In the genomic region with DNA sequence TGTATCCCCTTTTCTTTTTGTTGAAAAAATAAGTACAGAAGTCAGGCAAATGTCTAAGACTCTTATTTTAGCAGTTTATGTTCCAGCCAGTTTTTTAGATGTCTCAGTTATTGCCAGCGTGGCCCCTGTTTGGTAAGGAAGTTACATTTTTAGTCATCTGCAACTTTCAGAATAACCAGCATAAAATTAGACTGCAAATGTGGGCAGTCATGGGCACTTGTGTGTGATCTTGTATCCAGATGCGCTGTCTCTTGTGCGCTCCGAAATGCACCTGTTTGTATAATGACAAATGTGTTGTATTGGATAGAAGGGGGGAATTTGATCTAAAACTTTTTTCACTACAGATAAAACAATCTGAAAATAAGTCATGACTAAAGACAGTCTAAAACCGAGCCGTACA, we compare ENCODE assay signal across 1 cellular context.
TF ChIP-seq lines count a peak whose summit lies in the region.

No MANE protein-coding gene starts in this region.

TF ChIP-seq in GM12878, 131 proteins besides CTCF, POLR2A, EP300 and RAD21 (continued from another document and continues in another):
- TF ChIP-seq IKZF1 (conservative IDR thresholded peaks at IDR 0.05): peak; percentile 31; the same call in 1 of the 2 replicates
- TF ChIP-seq, protein P1, sequence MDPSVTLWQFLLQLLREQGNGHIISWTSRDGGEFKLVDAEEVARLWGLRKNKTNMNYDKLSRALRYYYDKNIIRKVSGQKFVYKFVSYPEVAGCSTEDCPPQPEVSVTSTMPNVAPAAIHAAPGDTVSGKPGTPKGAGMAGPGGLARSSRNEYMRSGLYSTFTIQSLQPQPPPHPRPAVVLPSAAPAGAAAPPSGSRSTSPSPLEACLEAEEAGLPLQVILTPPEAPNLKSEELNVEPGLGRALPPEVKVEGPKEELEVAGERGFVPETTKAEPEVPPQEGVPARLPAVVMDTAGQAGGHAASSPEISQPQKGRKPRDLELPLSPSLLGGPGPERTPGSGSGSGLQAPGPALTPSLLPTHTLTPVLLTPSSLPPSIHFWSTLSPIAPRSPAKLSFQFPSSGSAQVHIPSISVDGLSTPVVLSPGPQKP (IDR thresholded peaks at IDR 0.05; ENCODE audit: low read depth, low read length): no peak
- TF ChIP-seq SP1 (IDR thresholded peaks at IDR 0.05; ENCODE audit: low read depth, low read length): peak; percentile 17
- no peak for TF ChIP-seq SMC3 (IDR thresholded peaks at IDR 0.05; ENCODE audit: borderline replicate concordance, low read length)
- 0 out of 2 replicates have a peak, but pooled peaks have one; percentile 20 for TF ChIP-seq BMI1 (IDR thresholded peaks at IDR 0.05; ENCODE audit: borderline replicate concordance)
- peak; percentile 77 for TF ChIP-seq RUNX3 (IDR thresholded peaks at IDR 0.05; ENCODE audit: low read length)
- no peak for TF ChIP-seq SIX5 (IDR thresholded peaks at IDR 0.05; ENCODE audit: low read depth, low read length, severe bottlenecking)
- TF ChIP-seq, protein P2, sequence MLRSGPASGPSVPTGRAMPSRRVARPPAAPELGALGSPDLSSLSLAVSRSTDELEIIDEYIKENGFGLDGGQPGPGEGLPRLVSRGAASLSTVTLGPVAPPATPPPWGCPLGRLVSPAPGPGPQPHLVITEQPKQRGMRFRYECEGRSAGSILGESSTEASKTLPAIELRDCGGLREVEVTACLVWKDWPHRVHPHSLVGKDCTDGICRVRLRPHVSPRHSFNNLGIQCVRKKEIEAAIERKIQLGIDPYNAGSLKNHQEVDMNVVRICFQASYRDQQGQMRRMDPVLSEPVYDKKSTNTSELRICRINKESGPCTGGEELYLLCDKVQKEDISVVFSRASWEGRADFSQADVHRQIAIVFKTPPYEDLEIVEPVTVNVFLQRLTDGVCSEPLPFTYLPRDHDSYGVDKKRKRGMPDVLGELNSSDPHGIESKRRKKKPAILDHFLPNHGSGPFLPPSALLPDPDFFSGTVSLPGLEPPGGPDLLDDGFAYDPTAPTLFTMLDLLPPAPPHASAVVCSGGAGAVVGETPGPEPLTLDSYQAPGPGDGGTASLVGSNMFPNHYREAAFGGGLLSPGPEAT (IDR thresholded peaks at IDR 0.05; ENCODE audit: low read depth): no peak
- TF ChIP-seq SREBF2 (IDR thresholded peaks at IDR 0.05; ENCODE audit: low read length): no peak
- TF ChIP-seq KLF5 (IDR thresholded peaks at IDR 0.05; ENCODE audit: partially characterized antibody): no peak
- TF ChIP-seq TAF1 (IDR thresholded peaks at IDR 0.05; ENCODE audit: borderline replicate concordance, low read depth, low read length): no peak
- no peak for TF ChIP-seq ZNF207 (IDR thresholded peaks at IDR 0.05; ENCODE audit: borderline replicate concordance)
- TF ChIP-seq SMARCA5 (IDR thresholded peaks at IDR 0.05): no peak
- TF ChIP-seq RAD51 (IDR thresholded peaks at IDR 0.05): no peak
- no peak for TF ChIP-seq NFXL1 (IDR thresholded peaks at IDR 0.05; ENCODE audit: borderline replicate concordance)
- TF ChIP-seq GATAD2B (conservative IDR thresholded peaks at IDR 0.05; ENCODE audit: low read depth): no peak
- peak; percentile 79; the same call in 1 of the 2 replicates for TF ChIP-seq FOXM1 (IDR thresholded peaks at IDR 0.05; ENCODE audit: low read depth, low read length)
- TF ChIP-seq, protein P3, sequence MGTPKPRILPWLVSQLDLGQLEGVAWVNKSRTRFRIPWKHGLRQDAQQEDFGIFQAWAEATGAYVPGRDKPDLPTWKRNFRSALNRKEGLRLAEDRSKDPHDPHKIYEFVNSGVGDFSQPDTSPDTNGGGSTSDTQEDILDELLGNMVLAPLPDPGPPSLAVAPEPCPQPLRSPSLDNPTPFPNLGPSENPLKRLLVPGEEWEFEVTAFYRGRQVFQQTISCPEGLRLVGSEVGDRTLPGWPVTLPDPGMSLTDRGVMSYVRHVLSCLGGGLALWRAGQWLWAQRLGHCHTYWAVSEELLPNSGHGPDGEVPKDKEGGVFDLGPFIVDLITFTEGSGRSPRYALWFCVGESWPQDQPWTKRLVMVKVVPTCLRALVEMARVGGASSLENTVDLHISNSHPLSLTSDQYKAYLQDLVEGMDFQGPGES (IDR thresholded peaks at IDR 0.05): no peak
- 0 out of 2 replicates have a peak, but pooled peaks have one; percentile 42 for TF ChIP-seq ZBED1 (IDR thresholded peaks at IDR 0.05; ENCODE audit: borderline replicate concordance)
- no peak for TF ChIP-seq EGR1 (IDR thresholded peaks at IDR 0.05; ENCODE audit: borderline replicate concordance in 1 of 2, low read depth in 2 of 2, low read length in 2 of 2)
- peak in 1 of 2 experiments; percentile 48; a peak in 2 of 4 replicates for TF ChIP-seq BHLHE40 (IDR thresholded peaks at IDR 0.05; ENCODE audit: borderline replicate concordance in 1 of 2, low read depth in 2 of 2, low read length in 1 of 2)
- TF ChIP-seq, protein P4, sequence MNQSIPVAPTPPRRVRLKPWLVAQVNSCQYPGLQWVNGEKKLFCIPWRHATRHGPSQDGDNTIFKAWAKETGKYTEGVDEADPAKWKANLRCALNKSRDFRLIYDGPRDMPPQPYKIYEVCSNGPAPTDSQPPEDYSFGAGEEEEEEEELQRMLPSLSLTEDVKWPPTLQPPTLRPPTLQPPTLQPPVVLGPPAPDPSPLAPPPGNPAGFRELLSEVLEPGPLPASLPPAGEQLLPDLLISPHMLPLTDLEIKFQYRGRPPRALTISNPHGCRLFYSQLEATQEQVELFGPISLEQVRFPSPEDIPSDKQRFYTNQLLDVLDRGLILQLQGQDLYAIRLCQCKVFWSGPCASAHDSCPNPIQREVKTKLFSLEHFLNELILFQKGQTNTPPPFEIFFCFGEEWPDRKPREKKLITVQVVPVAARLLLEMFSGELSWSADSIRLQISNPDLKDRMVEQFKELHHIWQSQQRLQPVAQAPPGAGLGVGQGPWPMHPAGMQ (IDR thresholded peaks at IDR 0.05; ENCODE audit: borderline replicate concordance): no peak
- TF ChIP-seq, protein P5, sequence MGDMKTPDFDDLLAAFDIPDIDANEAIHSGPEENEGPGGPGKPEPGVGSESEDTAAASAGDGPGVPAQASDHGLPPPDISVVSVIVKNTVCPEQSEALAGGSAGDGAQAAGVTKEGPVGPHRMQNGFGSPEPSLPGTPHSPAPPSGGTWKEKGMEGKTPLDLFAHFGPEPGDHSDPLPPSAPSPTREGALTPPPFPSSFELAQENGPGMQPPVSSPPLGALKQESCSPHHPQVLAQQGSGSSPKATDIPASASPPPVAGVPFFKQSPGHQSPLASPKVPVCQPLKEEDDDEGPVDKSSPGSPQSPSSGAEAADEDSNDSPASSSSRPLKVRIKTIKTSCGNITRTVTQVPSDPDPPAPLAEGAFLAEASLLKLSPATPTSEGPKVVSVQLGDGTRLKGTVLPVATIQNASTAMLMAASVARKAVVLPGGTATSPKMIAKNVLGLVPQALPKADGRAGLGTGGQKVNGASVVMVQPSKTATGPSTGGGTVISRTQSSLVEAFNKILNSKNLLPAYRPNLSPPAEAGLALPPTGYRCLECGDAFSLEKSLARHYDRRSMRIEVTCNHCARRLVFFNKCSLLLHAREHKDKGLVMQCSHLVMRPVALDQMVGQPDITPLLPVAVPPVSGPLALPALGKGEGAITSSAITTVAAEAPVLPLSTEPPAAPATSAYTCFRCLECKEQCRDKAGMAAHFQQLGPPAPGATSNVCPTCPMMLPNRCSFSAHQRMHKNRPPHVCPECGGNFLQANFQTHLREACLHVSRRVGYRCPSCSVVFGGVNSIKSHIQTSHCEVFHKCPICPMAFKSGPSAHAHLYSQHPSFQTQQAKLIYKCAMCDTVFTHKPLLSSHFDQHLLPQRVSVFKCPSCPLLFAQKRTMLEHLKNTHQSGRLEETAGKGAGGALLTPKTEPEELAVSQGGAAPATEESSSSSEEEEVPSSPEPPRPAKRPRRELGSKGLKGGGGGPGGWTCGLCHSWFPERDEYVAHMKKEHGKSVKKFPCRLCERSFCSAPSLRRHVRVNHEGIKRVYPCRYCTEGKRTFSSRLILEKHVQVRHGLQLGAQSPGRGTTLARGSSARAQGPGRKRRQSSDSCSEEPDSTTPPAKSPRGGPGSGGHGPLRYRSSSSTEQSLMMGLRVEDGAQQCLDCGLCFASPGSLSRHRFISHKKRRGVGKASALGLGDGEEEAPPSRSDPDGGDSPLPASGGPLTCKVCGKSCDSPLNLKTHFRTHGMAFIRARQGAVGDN (IDR thresholded peaks at IDR 0.05): peak; percentile 34; the same call in 1 of the 2 replicates
- no peak for TF ChIP-seq ZNF274 (IDR thresholded peaks at IDR 0.05; ENCODE audit: insufficient read depth, insufficient read length)
- TF ChIP-seq TCF7 (IDR thresholded peaks at IDR 0.05; ENCODE audit: borderline replicate concordance): peak; percentile 29; the same call in 1 of the 2 replicates
- TF ChIP-seq, protein P6, sequence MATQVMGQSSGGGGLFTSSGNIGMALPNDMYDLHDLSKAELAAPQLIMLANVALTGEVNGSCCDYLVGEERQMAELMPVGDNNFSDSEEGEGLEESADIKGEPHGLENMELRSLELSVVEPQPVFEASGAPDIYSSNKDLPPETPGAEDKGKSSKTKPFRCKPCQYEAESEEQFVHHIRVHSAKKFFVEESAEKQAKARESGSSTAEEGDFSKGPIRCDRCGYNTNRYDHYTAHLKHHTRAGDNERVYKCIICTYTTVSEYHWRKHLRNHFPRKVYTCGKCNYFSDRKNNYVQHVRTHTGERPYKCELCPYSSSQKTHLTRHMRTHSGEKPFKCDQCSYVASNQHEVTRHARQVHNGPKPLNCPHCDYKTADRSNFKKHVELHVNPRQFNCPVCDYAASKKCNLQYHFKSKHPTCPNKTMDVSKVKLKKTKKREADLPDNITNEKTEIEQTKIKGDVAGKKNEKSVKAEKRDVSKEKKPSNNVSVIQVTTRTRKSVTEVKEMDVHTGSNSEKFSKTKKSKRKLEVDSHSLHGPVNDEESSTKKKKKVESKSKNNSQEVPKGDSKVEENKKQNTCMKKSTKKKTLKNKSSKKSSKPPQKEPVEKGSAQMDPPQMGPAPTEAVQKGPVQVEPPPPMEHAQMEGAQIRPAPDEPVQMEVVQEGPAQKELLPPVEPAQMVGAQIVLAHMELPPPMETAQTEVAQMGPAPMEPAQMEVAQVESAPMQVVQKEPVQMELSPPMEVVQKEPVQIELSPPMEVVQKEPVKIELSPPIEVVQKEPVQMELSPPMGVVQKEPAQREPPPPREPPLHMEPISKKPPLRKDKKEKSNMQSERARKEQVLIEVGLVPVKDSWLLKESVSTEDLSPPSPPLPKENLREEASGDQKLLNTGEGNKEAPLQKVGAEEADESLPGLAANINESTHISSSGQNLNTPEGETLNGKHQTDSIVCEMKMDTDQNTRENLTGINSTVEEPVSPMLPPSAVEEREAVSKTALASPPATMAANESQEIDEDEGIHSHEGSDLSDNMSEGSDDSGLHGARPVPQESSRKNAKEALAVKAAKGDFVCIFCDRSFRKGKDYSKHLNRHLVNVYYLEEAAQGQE (IDR thresholded peaks at IDR 0.05; ENCODE audit: low read depth, low read length): no peak
- TF ChIP-seq, protein P7, sequence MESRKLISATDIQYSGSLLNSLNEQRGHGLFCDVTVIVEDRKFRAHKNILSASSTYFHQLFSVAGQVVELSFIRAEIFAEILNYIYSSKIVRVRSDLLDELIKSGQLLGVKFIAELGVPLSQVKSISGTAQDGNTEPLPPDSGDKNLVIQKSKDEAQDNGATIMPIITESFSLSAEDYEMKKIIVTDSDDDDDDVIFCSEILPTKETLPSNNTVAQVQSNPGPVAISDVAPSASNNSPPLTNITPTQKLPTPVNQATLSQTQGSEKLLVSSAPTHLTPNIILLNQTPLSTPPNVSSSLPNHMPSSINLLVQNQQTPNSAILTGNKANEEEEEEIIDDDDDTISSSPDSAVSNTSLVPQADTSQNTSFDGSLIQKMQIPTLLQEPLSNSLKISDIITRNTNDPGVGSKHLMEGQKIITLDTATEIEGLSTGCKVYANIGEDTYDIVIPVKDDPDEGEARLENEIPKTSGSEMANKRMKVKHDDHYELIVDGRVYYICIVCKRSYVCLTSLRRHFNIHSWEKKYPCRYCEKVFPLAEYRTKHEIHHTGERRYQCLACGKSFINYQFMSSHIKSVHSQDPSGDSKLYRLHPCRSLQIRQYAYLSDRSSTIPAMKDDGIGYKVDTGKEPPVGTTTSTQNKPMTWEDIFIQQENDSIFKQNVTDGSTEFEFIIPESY (IDR thresholded peaks at IDR 0.05): no peak
- TF ChIP-seq, protein P8, sequence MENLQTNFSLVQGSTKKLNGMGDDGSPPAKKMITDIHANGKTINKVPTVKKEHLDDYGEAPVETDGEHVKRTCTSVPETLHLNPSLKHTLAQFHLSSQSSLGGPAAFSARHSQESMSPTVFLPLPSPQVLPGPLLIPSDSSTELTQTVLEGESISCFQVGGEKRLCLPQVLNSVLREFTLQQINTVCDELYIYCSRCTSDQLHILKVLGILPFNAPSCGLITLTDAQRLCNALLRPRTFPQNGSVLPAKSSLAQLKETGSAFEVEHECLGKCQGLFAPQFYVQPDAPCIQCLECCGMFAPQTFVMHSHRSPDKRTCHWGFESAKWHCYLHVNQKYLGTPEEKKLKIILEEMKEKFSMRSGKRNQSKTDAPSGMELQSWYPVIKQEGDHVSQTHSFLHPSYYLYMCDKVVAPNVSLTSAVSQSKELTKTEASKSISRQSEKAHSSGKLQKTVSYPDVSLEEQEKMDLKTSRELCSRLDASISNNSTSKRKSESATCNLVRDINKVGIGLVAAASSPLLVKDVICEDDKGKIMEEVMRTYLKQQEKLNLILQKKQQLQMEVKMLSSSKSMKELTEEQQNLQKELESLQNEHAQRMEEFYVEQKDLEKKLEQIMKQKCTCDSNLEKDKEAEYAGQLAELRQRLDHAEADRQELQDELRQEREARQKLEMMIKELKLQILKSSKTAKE (IDR thresholded peaks at IDR 0.05; ENCODE audit: low read depth, poor library complexity, severe bottlenecking): peak; percentile 68
- no peak for TF ChIP-seq CEBPB (IDR thresholded peaks at IDR 0.05; ENCODE audit: borderline replicate concordance in 1 of 2, low read depth in 2 of 2, low read length in 2 of 2)
- no peak for TF ChIP-seq GABPA (IDR thresholded peaks at IDR 0.05; ENCODE audit: low read depth)
- TF ChIP-seq SIN3A (IDR thresholded peaks at IDR 0.05; ENCODE audit: low read depth, low read length): no peak
- TF ChIP-seq MEF2A (IDR thresholded peaks at IDR 0.05; ENCODE audit: insufficient read depth, low read depth, low read length): 0 out of 2 replicates have a peak, but pooled peaks have one; percentile 66
- no peak for TF ChIP-seq HDAC2 (IDR thresholded peaks at IDR 0.05)
- no peak for TF ChIP-seq NFYA (IDR thresholded peaks at IDR 0.05; ENCODE audit: borderline replicate concordance, low read depth, low read length)
- TF ChIP-seq SREBF1 (IDR thresholded peaks at IDR 0.05; ENCODE audit: low read length): no peak
- TF ChIP-seq, protein P9, sequence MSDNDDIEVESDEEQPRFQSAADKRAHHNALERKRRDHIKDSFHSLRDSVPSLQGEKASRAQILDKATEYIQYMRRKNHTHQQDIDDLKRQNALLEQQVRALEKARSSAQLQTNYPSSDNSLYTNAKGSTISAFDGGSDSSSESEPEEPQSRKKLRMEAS (IDR thresholded peaks at IDR 0.05; ENCODE audit: low read depth, low read length): no peak
- 0 out of 2 replicates have a peak, but pooled peaks have one; percentile 11 for TF ChIP-seq JUND (IDR thresholded peaks at IDR 0.05; ENCODE audit: low read depth, low read length)
- TF ChIP-seq CBFB (IDR thresholded peaks at IDR 0.05; ENCODE audit: low read depth): peak; percentile 31; the same call in 1 of the 2 replicates
- peak; percentile 45 for TF ChIP-seq MEF2B (IDR thresholded peaks at IDR 0.05; ENCODE audit: partially characterized antibody, poor library complexity, severe bottlenecking)
